In genomic region chr16:70737377-70738082, GRCh38 we compare ENCODE assay signal across 8 cellular contexts. TPM values are rescaled to one million over a fixed set of nuclear protein-coding genes. Genes with fewer than 3 reads are reported as not detected.
DNase-seq lines count a peak whose midpoint lies in the region; ATAC-seq and TF ChIP-seq lines count a peak whose summit lies in the region.

No MANE protein-coding gene starts in this region.

- peak overlapping the region; percentile 27 for H3K4me3 ChIP-seq in GM12865 (ENCODE audit: low read depth, low read length)
- no peak overlapping the region for H3K4me3 ChIP-seq in Karpas-422 (ENCODE audit: low read length)

- H3K27ac Mint-ChIP-seq in activated naive CD8-positive, alpha-beta T cell treated with anti-CD3 and anti-CD28 coated beads, Interleukin-2, amount 50 U/mL, for 24 hours, result peak overlapping the region; percentile 94
- peak overlapping the region; percentile 78 to 92 (median 88) for H3K27ac Mint-ChIP-seq in immature natural killer cell

- H3K9me2 ChIP-seq in Karpas-422 (replicated peaks; ENCODE audit: insufficient read depth, low read length), result no peaks in the 10 kb centered on the region

- H3K27me3 Mint-ChIP-seq in activated naive CD8-positive, alpha-beta T cell treated with anti-CD3 and anti-CD28 coated beads, Interleukin-2, amount 50 U/mL, for 24 hours, result no peaks in the 10 kb centered on the region
- peaks cover 0 to 8% (median 0%) of the 10 kb centered on the region in 3 donors for H3K27me3 Mint-ChIP-seq in immature natural killer cell (ENCODE audit: low read depth in 3 of 3)

- H2AFZ ChIP-seq in Karpas-422 (ENCODE audit: low read length), result no peak overlapping the region

- no peaks in the 10 kb centered on the region for H3K4me1 ChIP-seq in Karpas-422 (ENCODE audit: low read length)

- TF ChIP-seq CTCF in GM12865 (IDR thresholded peaks at IDR 0.05; ENCODE audit: insufficient read depth, low read depth, low read length, missing control alignments) (no peak), RWPE1 (conservative IDR thresholded peaks at IDR 0.05; ENCODE audit: low read depth) (no peak)

- peak; percentile 84 for ATAC-seq in HG02642 (IDR thresholded peaks at IDR 0.05; ENCODE audit: poor library complexity, unreplicated experiment)
- ATAC-seq in activated naive CD8-positive, alpha-beta T cell treated with anti-CD3 and anti-CD28 coated beads, Interleukin-2, amount 50 U/mL, for 24 hours, result peak; percentile 90

- DNase-seq in GM12865 (ENCODE audit: low read depth) (peak; percentile 95), RWPE1 (ENCODE audit: low spot score) (no peak), immature natural killer cell (peak; percentile 74 to 76 (median 75)), Karpas-422 (no peak), superior temporal gyrus (ENCODE audit: extremely low spot score) (no peak)
- DNase-seq in activated naive CD8-positive, alpha-beta T cell treated with anti-CD3 and anti-CD28 coated beads, Interleukin-2, amount 50 U/mL, for 24 hours, result peak; percentile 81
- DNase-seq in stimulated activated CD8-positive, alpha-beta memory T cell treated with anti-CD3 and anti-CD28 coated beads, Interleukin-12 subunit alpha, Interleukin-12 subunit beta, amount 100 ng/mL, for 24 hours (ENCODE audit: extremely low read depth), result peak; percentile 61

- H3K9me3 Mint-ChIP-seq in activated naive CD8-positive, alpha-beta T cell treated with anti-CD3 and anti-CD28 coated beads, Interleukin-2, amount 50 U/mL, for 24 hours, result no peaks in the 10 kb centered on the region
- H3K9me3 Mint-ChIP-seq in immature natural killer cell, result no peaks in the 10 kb centered on the region

- H3K36me3 Mint-ChIP-seq in activated naive CD8-positive, alpha-beta T cell treated with anti-CD3 and anti-CD28 coated beads, Interleukin-2, amount 50 U/mL, for 24 hours (ENCODE audit: low read depth), result peaks cover 6% of the 10 kb centered on the region
- peaks cover 0 to 7% (median 4%) of the 10 kb centered on the region in 3 donors for H3K36me3 Mint-ChIP-seq in immature natural killer cell

- H3K36me3 ChIP-seq in Karpas-422 (ENCODE audit: insufficient read depth, low read length), result no peaks in the 10 kb centered on the region

- H3K4me1 Mint-ChIP-seq in activated naive CD8-positive, alpha-beta T cell treated with anti-CD3 and anti-CD28 coated beads, Interleukin-2, amount 50 U/mL, for 24 hours, result peaks cover 72% of the 10 kb centered on the region
- H3K4me1 Mint-ChIP-seq in immature natural killer cell, result peaks cover 22% of the 10 kb centered on the region in 2 donors

- POLR2A ChIA-PET in RWPE1 (lab: Yijun Ruan, JAX; ENCODE audit: low non-redundant PET), result no interaction called here

- H3K4me2 ChIP-seq in Karpas-422 (ENCODE audit: low read depth, low read length, poor library complexity, severe bottlenecking), result no peak overlapping the region

- no peak overlapping the region for H3K9ac ChIP-seq in Karpas-422 (ENCODE audit: low read length)

- no peaks in the 10 kb centered on the region for H3K9me3 ChIP-seq in Karpas-422 (ENCODE audit: low read length)

- CTCF ChIA-PET in RWPE1 (lab: Yijun Ruan, JAX), result interaction anchor here (0.5 to 2.1 kb wide), 6 partner anchors 9 to 277 kb away, joined by 3 to 19 read pairs (median 4); no protein-coding TSS in a partner anchor

- no peaks in the 10 kb centered on the region for H3K79me2 ChIP-seq in Karpas-422 (ENCODE audit: low read length)

- no peaks in the 10 kb centered on the region for H4K20me1 ChIP-seq in Karpas-422 (ENCODE audit: insufficient read depth, low read depth, low read length)

- peak overlapping the region; percentile 73 for H3K4me3 Mint-ChIP-seq in activated naive CD8-positive, alpha-beta T cell treated with anti-CD3 and anti-CD28 coated beads, Interleukin-2, amount 50 U/mL, for 24 hours
- peak overlapping the region; percentile 41 to 70 (median 66) for H3K4me3 Mint-ChIP-seq in immature natural killer cell

- H3K27me3 ChIP-seq in Karpas-422 (ENCODE audit: low read length), result no peaks in the 10 kb centered on the region

- H3K27ac ChIP-seq in RWPE1, result peak overlapping the region; percentile 70
- H3K27ac ChIP-seq in Karpas-422 (ENCODE audit: low read length), result no peak overlapping the region

RNA-seq across cellular contexts. Expression of gene MTSS2, which starts 51.7 kb away (rescaled TPM):
- polyA plus RNA-seq in immature natural killer cell, result not detected
- 0.15 and 0.47 TPM in 2 replicates for total RNA-seq in Karpas-422 (2014; rRNA removed; shearing (Covaris generic); ENCODE audit: low replicate concordance)

Comparison
In these comparisons a context has a peak if more than half of its experiments do, and no peak if none do; other contexts are left out.
1. DNase-seq: peak in GM12865 (single experiment), activated naive CD8-positive, alpha-beta T cell treated with anti-CD3 and anti-CD28 coated beads, Interleukin-2, amount 50 U/mL, for 24 hours (single experiment), immature natural killer cell (3 of 3) and stimulated activated CD8-positive, alpha-beta memory T cell treated with anti-CD3 and anti-CD28 coated beads, Interleukin-12 subunit alpha, Interleukin-12 subunit beta, amount 100 ng/mL, for 24 hours (single experiment); none in RWPE1 (single experiment), Karpas-422 (single experiment) and superior temporal gyrus (single experiment).